1 cellular context compared by ENCODE assay signal in the genomic region with DNA sequence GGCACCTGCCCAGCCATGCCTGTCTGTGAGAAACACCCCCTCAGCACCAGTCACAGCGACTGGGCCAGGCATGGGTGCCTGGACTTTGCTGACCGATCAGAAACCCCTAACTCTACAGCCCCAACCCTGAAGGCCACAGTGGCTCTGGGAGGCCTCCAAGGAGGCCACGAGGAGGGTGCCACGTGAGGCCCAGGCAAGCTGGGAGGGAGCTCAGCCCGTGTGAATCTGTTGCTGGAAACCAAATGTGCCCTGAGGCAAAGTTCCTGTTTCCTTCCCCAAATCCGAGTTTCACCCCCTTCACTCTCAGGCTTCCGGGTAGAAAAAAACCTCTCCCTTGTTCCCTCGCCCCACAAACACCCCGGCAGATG.
TF ChIP-seq lines count a peak whose summit lies in the region.

No MANE protein-coding gene starts in this region.

TF ChIP-seq in GM12878, 131 proteins besides CTCF, POLR2A, EP300 and RAD21 (continued from another document and continues in another):
- TF ChIP-seq, protein P1, sequence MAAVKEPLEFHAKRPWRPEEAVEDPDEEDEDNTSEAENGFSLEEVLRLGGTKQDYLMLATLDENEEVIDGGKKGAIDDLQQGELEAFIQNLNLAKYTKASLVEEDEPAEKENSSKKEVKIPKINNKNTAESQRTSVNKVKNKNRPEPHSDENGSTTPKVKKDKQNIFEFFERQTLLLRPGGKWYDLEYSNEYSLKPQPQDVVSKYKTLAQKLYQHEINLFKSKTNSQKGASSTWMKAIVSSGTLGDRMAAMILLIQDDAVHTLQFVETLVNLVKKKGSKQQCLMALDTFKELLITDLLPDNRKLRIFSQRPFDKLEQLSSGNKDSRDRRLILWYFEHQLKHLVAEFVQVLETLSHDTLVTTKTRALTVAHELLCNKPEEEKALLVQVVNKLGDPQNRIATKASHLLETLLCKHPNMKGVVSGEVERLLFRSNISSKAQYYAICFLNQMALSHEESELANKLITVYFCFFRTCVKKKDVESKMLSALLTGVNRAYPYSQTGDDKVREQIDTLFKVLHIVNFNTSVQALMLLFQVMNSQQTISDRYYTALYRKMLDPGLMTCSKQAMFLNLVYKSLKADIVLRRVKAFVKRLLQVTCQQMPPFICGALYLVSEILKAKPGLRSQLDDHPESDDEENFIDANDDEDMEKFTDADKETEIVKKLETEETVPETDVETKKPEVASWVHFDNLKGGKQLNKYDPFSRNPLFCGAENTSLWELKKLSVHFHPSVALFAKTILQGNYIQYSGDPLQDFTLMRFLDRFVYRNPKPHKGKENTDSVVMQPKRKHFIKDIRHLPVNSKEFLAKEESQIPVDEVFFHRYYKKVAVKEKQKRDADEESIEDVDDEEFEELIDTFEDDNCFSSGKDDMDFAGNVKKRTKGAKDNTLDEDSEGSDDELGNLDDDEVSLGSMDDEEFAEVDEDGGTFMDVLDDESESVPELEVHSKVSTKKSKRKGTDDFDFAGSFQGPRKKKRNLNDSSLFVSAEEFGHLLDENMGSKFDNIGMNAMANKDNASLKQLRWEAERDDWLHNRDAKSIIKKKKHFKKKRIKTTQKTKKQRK (IDR thresholded peaks at IDR 0.05; ENCODE audit: low read depth, low read length), result no peak
- TF ChIP-seq CHD4 (IDR thresholded peaks at IDR 0.05), result no peak
- TF ChIP-seq SMAD1 (IDR thresholded peaks at IDR 0.05; ENCODE audit: low read depth, partially characterized antibody), result no peak
- no peak for TF ChIP-seq KAT2A (conservative IDR thresholded peaks at IDR 0.05; ENCODE audit: control insufficient read depth, low read depth, low read length)
- no peak for TF ChIP-seq SREBF2 (IDR thresholded peaks at IDR 0.05; ENCODE audit: low read length)
- no peak for TF ChIP-seq ZNF207 (IDR thresholded peaks at IDR 0.05; ENCODE audit: borderline replicate concordance)
- no peak for TF ChIP-seq ZSCAN29 (IDR thresholded peaks at IDR 0.05)
- TF ChIP-seq ZZZ3 (IDR thresholded peaks at IDR 0.05; ENCODE audit: control insufficient read depth, insufficient read length, low read depth), result no peak
- peak; percentile 71 for TF ChIP-seq USF1 (IDR thresholded peaks at IDR 0.05; ENCODE audit: borderline replicate concordance, extremely low read length, insufficient read depth, low read depth, low read length)
- no peak for TF ChIP-seq CUX1 (IDR thresholded peaks at IDR 0.05; ENCODE audit: insufficient replicate concordance, low read depth, low read length)
- TF ChIP-seq E2F8 (IDR thresholded peaks at IDR 0.05; ENCODE audit: low read depth, partially characterized antibody), result no peak
- TF ChIP-seq RFX5 (IDR thresholded peaks at IDR 0.05; ENCODE audit: low read depth, low read length), result no peak
- TF ChIP-seq CREM (IDR thresholded peaks at IDR 0.05; ENCODE audit: low read depth), result no peak
- TF ChIP-seq EZH2 (IDR thresholded peaks at IDR 0.05; ENCODE audit: borderline replicate concordance, control insufficient read depth, low read depth, low read length), result no peak
- TF ChIP-seq POLR2AphosphoS2 (IDR thresholded peaks at IDR 0.05; ENCODE audit: low read depth, low read length), result no peak
- no peak for TF ChIP-seq CBX3 (IDR thresholded peaks at IDR 0.05; ENCODE audit: borderline replicate concordance, low read depth)
- no peak for TF ChIP-seq RUNX3 (IDR thresholded peaks at IDR 0.05; ENCODE audit: low read length)
- TF ChIP-seq EGR1 (IDR thresholded peaks at IDR 0.05; ENCODE audit: borderline replicate concordance in 1 of 2, low read depth in 2 of 2, low read length in 2 of 2), result no peak
- TF ChIP-seq HSF1 (IDR thresholded peaks at IDR 0.05; ENCODE audit: low read depth, low read length), result no peak
- no peak for TF ChIP-seq TCF12 (IDR thresholded peaks at IDR 0.05; ENCODE audit: low read depth, low read length)
- TF ChIP-seq SMAD5 (IDR thresholded peaks at IDR 0.05; ENCODE audit: low read depth), result no peak
- TF ChIP-seq STAT1 (conservative IDR thresholded peaks at IDR 0.05), result no peak
- TF ChIP-seq, protein P2, sequence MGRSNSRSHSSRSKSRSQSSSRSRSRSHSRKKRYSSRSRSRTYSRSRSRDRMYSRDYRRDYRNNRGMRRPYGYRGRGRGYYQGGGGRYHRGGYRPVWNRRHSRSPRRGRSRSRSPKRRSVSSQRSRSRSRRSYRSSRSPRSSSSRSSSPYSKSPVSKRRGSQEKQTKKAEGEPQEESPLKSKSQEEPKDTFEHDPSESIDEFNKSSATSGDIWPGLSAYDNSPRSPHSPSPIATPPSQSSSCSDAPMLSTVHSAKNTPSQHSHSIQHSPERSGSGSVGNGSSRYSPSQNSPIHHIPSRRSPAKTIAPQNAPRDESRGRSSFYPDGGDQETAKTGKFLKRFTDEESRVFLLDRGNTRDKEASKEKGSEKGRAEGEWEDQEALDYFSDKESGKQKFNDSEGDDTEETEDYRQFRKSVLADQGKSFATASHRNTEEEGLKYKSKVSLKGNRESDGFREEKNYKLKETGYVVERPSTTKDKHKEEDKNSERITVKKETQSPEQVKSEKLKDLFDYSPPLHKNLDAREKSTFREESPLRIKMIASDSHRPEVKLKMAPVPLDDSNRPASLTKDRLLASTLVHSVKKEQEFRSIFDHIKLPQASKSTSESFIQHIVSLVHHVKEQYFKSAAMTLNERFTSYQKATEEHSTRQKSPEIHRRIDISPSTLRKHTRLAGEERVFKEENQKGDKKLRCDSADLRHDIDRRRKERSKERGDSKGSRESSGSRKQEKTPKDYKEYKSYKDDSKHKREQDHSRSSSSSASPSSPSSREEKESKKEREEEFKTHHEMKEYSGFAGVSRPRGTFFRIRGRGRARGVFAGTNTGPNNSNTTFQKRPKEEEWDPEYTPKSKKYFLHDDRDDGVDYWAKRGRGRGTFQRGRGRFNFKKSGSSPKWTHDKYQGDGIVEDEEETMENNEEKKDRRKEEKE (IDR thresholded peaks at IDR 0.05), result no peak
- TF ChIP-seq NFIC (IDR thresholded peaks at IDR 0.05; ENCODE audit: low read depth, low read length), result no peak
- TF ChIP-seq PRDM15 (CRISPR knock-in tag; IDR thresholded peaks at IDR 0.05), result no peak
- TF ChIP-seq RBBP5 (conservative IDR thresholded peaks at IDR 0.05), result no peak
